8 cellular contexts compared by ENCODE assay signal in the genomic region with DNA sequence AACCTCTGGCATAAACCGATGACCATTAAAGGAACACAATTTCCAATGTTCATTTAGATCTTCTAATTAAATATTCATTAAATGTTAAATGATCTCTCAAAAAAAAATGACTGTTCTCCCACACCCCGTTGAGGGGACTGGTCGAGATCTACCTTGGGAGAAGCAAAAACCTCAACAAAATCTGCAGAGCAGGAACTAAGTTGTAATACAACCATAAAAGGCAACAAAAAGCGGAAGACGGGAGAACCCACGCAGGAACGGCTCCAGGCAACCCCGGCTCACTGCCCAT. TPM values are rescaled to one million over a fixed set of nuclear protein-coding genes. Genes with fewer than 3 reads are reported as not detected.
DNase-seq lines count a peak whose midpoint lies in the region; ATAC-seq and TF ChIP-seq lines count a peak whose summit lies in the region.

No MANE protein-coding gene starts in this region.

- no peaks in the 10 kb centered on the region for H3K27me3 ChIP-seq in GM06990 (replicated peaks; ENCODE audit: control insufficient read depth, insufficient read depth, low read length)

- peaks cover 3% of the 10 kb centered on the region for H3K27me3 Mint-ChIP-seq in progenitor cell of endocrine pancreas

- H3K9me3 Mint-ChIP-seq in progenitor cell of endocrine pancreas (ENCODE audit: low read depth), result peaks cover 9% of the 10 kb centered on the region

- H3K4me1 Mint-ChIP-seq in progenitor cell of endocrine pancreas (ENCODE audit: low read depth), result peaks cover 1% of the 10 kb centered on the region

- peak overlapping the region; percentile 85 for H3K4me3 Mint-ChIP-seq in progenitor cell of endocrine pancreas (ENCODE audit: low read depth)

- no peaks in the 10 kb centered on the region for H3K36me3 ChIP-seq in GM06990 (ENCODE audit: control insufficient read depth, insufficient read depth, low read length)

- ATAC-seq in GM21529 (IDR thresholded peaks at IDR 0.05; ENCODE audit: unreplicated experiment), result peak; percentile 46

- peaks cover 4% of the 10 kb centered on the region for H3K36me3 Mint-ChIP-seq in progenitor cell of endocrine pancreas (ENCODE audit: insufficient read depth)

- peak overlapping the region; percentile 73 for H3K4me3 ChIP-seq in GM06990 (replicated peaks; ENCODE audit: low read depth, low read length)
- peak overlapping the region; percentile 73 for H3K4me3 ChIP-seq in Jurkat, Clone E6-1 (ENCODE audit: low read length)
- peak overlapping the region; percentile 63 for H3K4me3 ChIP-seq in WI38 (ENCODE audit: low read depth, low read length)

- TF ChIP-seq CTCF in GM06990 (IDR thresholded peaks at IDR 0.05; ENCODE audit: insufficient read depth, low read length, poor library complexity, severe bottlenecking), result no peak
- no peak for TF ChIP-seq CTCF in WI38 (IDR thresholded peaks at IDR 0.05; ENCODE audit: low read depth, low read length)
- TF ChIP-seq CTCF in progenitor cell of endocrine pancreas (IDR thresholded peaks at IDR 0.05; ENCODE audit: unreplicated experiment), result no peak

- H3K27ac Mint-ChIP-seq in progenitor cell of endocrine pancreas, result peak overlapping the region; percentile 95

- DNase-seq in GM06990 (ENCODE audit: extremely low read depth, insufficient read length), result no peak
- no peak for DNase-seq in Jurkat, Clone E6-1 (ENCODE audit: low read depth, low spot score)
- peak; percentile 57 for DNase-seq in germinal center (ENCODE audit: low spot score)
- no peak for DNase-seq in progenitor cell of endocrine pancreas (ENCODE audit: low spot score, unreplicated experiment)
- no peak for DNase-seq in 8988T
- DNase-seq in activated CD4-positive, CD25-positive, alpha-beta regulatory T cell (lab: John Stamatoyannopoulos, UW), result no peak

RNA-seq across cellular contexts. Expression of a gene that starts 0.8 kb away (rescaled TPM):
- not detected for polyA plus RNA-seq in Jurkat, Clone E6-1 (2012; ENCODE audit: insufficient read depth, insufficient read length)
- total RNA-seq in progenitor cell of endocrine pancreas, result 9.1 and 12.4 TPM in 2 replicates

RNA-seq across cellular contexts. Expression of a gene that starts 5.3 kb away (rescaled TPM):
- not detected for polyA plus RNA-seq in Jurkat, Clone E6-1 (2012; ENCODE audit: insufficient read depth, insufficient read length)
- 2.1 and 2.6 TPM in 2 replicates for total RNA-seq in progenitor cell of endocrine pancreas

RNA-seq across cellular contexts. Expression of a gene that starts 9.1 kb away (rescaled TPM):
- 12.8 TPM for polyA plus RNA-seq in Jurkat, Clone E6-1 (2012; ENCODE audit: insufficient read depth, insufficient read length)
- 15.5 and 15.8 TPM in 2 replicates for total RNA-seq in progenitor cell of endocrine pancreas

RNA-seq across cellular contexts. Expression of a gene that starts 48.6 kb away (rescaled TPM):
- polyA plus RNA-seq in Jurkat, Clone E6-1 (2012; ENCODE audit: insufficient read depth, insufficient read length), result not detected
- 0.31 and 0.42 TPM in 2 replicates for total RNA-seq in progenitor cell of endocrine pancreas

RNA-seq across cellular contexts. Expression of a gene that starts 48.6 kb away (rescaled TPM):
- polyA plus RNA-seq in Jurkat, Clone E6-1 (2012; ENCODE audit: insufficient read depth, insufficient read length), result 7.4 TPM
- total RNA-seq in progenitor cell of endocrine pancreas, result 6.6 and 7.0 TPM in 2 replicates
